31 cellular contexts compared by ENCODE assay signal in the genomic region with DNA sequence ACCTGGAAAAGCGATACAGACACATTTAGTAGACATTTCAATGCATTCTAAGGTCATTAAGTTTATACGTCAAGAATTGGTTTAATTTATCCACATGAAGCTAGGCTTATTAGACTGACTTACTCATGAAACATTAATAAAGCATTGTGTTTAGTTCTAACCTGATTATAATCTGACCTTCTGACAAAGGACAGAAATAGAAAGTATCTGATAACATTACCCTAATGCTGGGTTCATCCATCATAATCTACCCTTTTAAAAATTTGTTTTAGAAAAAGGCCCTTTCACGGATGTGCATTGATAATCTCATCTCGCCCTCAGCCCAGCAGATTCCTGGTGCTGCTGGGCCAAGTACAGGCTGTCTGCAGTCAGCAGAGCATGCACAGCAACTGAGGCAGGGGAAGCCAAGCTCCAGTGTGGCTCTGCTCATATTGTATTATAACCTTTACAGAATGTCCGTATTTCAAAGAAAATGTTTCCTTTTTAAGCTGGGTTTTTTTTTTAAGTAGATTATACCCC.
"Had no signal": no experiment of that assay in that cellular context is flagged by ENCODE, and none has a peak within 500 bp of the region (broad histone marks: within the 10 kb centered on the region; RNA-seq: fewer than 3 reads in every experiment).

No MANE protein-coding gene starts in this region.

- H3K27ac ChIP-seq: brain microvascular endothelial cell, coronary artery, dorsolateral prefrontal cortex, esophagus muscularis mucosa, gastroesophageal sphincter had no signal

- H3K9me3 ChIP-seq: esophagus muscularis mucosa, gastroesophageal sphincter had no signal

- H3K4me1 Mint-ChIP-seq: central memory CD8-positive, alpha-beta T cell had no signal

- H3K4me1 ChIP-seq: esophagus muscularis mucosa, gastroesophageal sphincter had no signal

- H3K4me3 ChIP-seq: coronary artery, dorsolateral prefrontal cortex, esophagus muscularis mucosa, gastroesophageal sphincter had no signal

- H3K36me3 Mint-ChIP-seq: activated CD4-positive, alpha-beta memory T cell treated with anti-CD3 and anti-CD28 coated beads for 36 hours; activated CD8-positive, alpha-beta memory T cell treated with anti-CD3 and anti-CD28 coated beads, Interleukin-2, amount 10 ng/mL, durations not matched to agents 7 days and 5 days; activated naive CD4-positive, alpha-beta T cell treated with anti-CD3 and anti-CD28 coated beads, Interleukin-2, amount 10 ng/mL, durations not matched to agents 7 days and 5 days had no signal

- FAIRE-seq: astrocyte, bronchial epithelial cell had no signal

- H3K9me3 Mint-ChIP-seq: activated CD4-positive, alpha-beta memory T cell treated with anti-CD3 and anti-CD28 coated beads for 36 hours; activated naive CD4-positive, alpha-beta T cell treated with anti-CD3 and anti-CD28 coated beads, Interleukin-2, amount 10 ng/mL, durations not matched to agents 7 days and 5 days; dendritic cell treated with granulocyte-macrophage colony-stimulating factor and Interleukin-4, amounts not matched to agents 40 ng/mL and 50 ng/mL, for 4 days; endodermal cell had no signal

- ATAC-seq: activated CD4-positive, alpha-beta T cell treated with anti-CD3 and anti-CD28 coated beads for 36 hours; activated CD8-positive, alpha-beta memory T cell treated with anti-CD3 and anti-CD28 coated beads, Interleukin-2, amount 10 ng/mL, durations not matched to agents 7 days and 5 days; activated CD8-positive, alpha-beta T cell treated with anti-CD3 and anti-CD28 coated beads, Interleukin-2, amount 10 ng/mL, durations not matched to agents 7 days and 5 days; activated naive CD4-positive, alpha-beta T cell treated with anti-CD3 and anti-CD28 coated beads, Interleukin-2, amount 50 U/mL, for 72 hours; activated T-cell treated with anti-CD3 and anti-CD28 coated beads, Interleukin-2, amount 50 U/mL, for 72 hours; gastroesophageal sphincter had no signal

- H3K36me3 ChIP-seq: brain microvascular endothelial cell, esophagus muscularis mucosa, gastroesophageal sphincter had no signal

- H3K27me3 Mint-ChIP-seq: activated CD4-positive, alpha-beta memory T cell treated with anti-CD3 and anti-CD28 coated beads for 36 hours; activated CD4-positive, alpha-beta T cell treated with anti-CD3 and anti-CD28 coated beads for 36 hours; activated CD4-positive, alpha-beta T cell treated with anti-CD3 and anti-CD28 coated beads, Interleukin-2, amount 10 ng/mL, durations not matched to agents 24 days and 14 days; activated CD8-positive, alpha-beta memory T cell treated with anti-CD3 and anti-CD28 coated beads, Interleukin-2, amount 10 ng/mL, durations not matched to agents 7 days and 5 days; activated naive CD4-positive, alpha-beta T cell treated with anti-CD3 and anti-CD28 coated beads, Interleukin-2, amount 10 ng/mL, durations not matched to agents 7 days and 5 days; central memory CD8-positive, alpha-beta T cell; dendritic cell treated with granulocyte-macrophage colony-stimulating factor and Interleukin-4, amounts not matched to agents 40 ng/mL and 50 ng/mL, for 4 days had no signal

- H3K27me3 ChIP-seq: brain microvascular endothelial cell, dorsolateral prefrontal cortex, esophagus muscularis mucosa, gastroesophageal sphincter had no signal

- H3K27ac Mint-ChIP-seq: activated CD4-positive, alpha-beta memory T cell treated with anti-CD3 and anti-CD28 coated beads for 36 hours; activated CD4-positive, alpha-beta T cell treated with anti-CD3 and anti-CD28 coated beads for 36 hours; activated CD4-positive, alpha-beta T cell treated with anti-CD3 and anti-CD28 coated beads, Interleukin-2, amount 10 ng/mL, durations not matched to agents 24 days and 14 days; activated CD8-positive, alpha-beta memory T cell treated with anti-CD3 and anti-CD28 coated beads, Interleukin-2, amount 10 ng/mL, durations not matched to agents 7 days and 5 days; activated CD8-positive, alpha-beta T cell treated with anti-CD3 and anti-CD28 coated beads, Interleukin-2, amount 10 ng/mL, durations not matched to agents 7 days and 5 days; activated naive CD4-positive, alpha-beta T cell treated with anti-CD3 and anti-CD28 coated beads, Interleukin-2, amount 10 ng/mL, durations not matched to agents 7 days and 5 days; activated naive CD4-positive, alpha-beta T cell treated with anti-CD3 and anti-CD28 coated beads, Interleukin-2, amount 50 U/mL, for 72 hours; activated T-cell treated with anti-CD3 and anti-CD28 coated beads, Interleukin-2, amount 50 U/mL, for 72 hours; dendritic cell treated with granulocyte-macrophage colony-stimulating factor and Interleukin-4, amounts not matched to agents 40 ng/mL and 50 ng/mL, for 4 days; endodermal cell had no signal

- DNase-seq: activated CD4-positive, alpha-beta memory T cell treated with anti-CD3 and anti-CD28 coated beads for 36 hours; activated CD4-positive, alpha-beta T cell treated with anti-CD3 and anti-CD28 coated beads for 36 hours; activated CD4-positive, alpha-beta T cell treated with anti-CD3 and anti-CD28 coated beads, Interleukin-2, amount 10 ng/mL, durations not matched to agents 24 days and 14 days; activated CD4-positive, CD25-positive, alpha-beta regulatory T cell; activated CD4-positive, CD25-positive, alpha-beta regulatory T cell treated with anti-CD3 and anti-CD28 coated beads, Interleukin-2, amount 50 U/mL, for 72 hours; activated CD8-positive, alpha-beta memory T cell treated with anti-CD3 and anti-CD28 coated beads, Interleukin-2, amount 10 ng/mL, durations not matched to agents 7 days and 5 days; activated CD8-positive, alpha-beta memory T cell treated with anti-CD3 and anti-CD28 coated beads, Interleukin-2, amount 50 U/mL, for 4 hours; activated CD8-positive, alpha-beta T cell treated with anti-CD3 and anti-CD28 coated beads, Interleukin-2, amount 10 ng/mL, durations not matched to agents 7 days and 5 days; activated gamma-delta T cell; activated naive CD4-positive, alpha-beta T cell; activated naive CD4-positive, alpha-beta T cell treated with anti-CD3 and anti-CD28 coated beads, Interleukin-2, amount 10 ng/mL, durations not matched to agents 7 days and 5 days; activated T-cell treated with anti-CD3 and anti-CD28 coated beads, Interleukin-2, amount 50 U/mL, for 1 hour; activated T-cell treated with anti-CD3 and anti-CD28 coated beads, Interleukin-2, amount 50 U/mL, for 72 hours; amniotic stem cell; anterior cingulate cortex; brain microvascular endothelial cell; dorsolateral prefrontal cortex; effector memory CD4-positive, alpha-beta T cell; endodermal cell; erythroblast; foreskin melanocyte; head of caudate nucleus; T-helper 2 cell had no signal

- H3K4me3 Mint-ChIP-seq: activated CD4-positive, alpha-beta memory T cell treated with anti-CD3 and anti-CD28 coated beads for 36 hours; activated CD4-positive, alpha-beta T cell treated with anti-CD3 and anti-CD28 coated beads for 36 hours; activated CD4-positive, alpha-beta T cell treated with anti-CD3 and anti-CD28 coated beads, Interleukin-2, amount 10 ng/mL, durations not matched to agents 24 days and 14 days; activated CD8-positive, alpha-beta memory T cell treated with anti-CD3 and anti-CD28 coated beads, Interleukin-2, amount 10 ng/mL, durations not matched to agents 7 days and 5 days; activated CD8-positive, alpha-beta T cell treated with anti-CD3 and anti-CD28 coated beads, Interleukin-2, amount 10 ng/mL, durations not matched to agents 7 days and 5 days; activated naive CD4-positive, alpha-beta T cell treated with anti-CD3 and anti-CD28 coated beads, Interleukin-2, amount 10 ng/mL, durations not matched to agents 7 days and 5 days; activated T-cell treated with anti-CD3 and anti-CD28 coated beads, Interleukin-2, amount 50 U/mL, for 72 hours; central memory CD8-positive, alpha-beta T cell; dendritic cell treated with granulocyte-macrophage colony-stimulating factor and Interleukin-4, amounts not matched to agents 40 ng/mL and 50 ng/mL, for 4 days; endodermal cell had no signal
